31 cellular contexts compared by ENCODE assay signal in genomic region chr17:39810939-39811728, GRCh38. TPM values are rescaled to one million over a fixed set of nuclear protein-coding genes. Genes with fewer than 3 reads are reported as not detected.
A peak's percentile ranks its signal among the peaks of the same experiment; 100 is the strongest.
DNase-seq lines count a peak whose midpoint lies in the region; ATAC-seq and TF ChIP-seq lines count a peak whose summit lies in the region.
"Had no signal": no experiment of that assay in that cellular context is flagged by ENCODE, and none has a peak within 500 bp of the region (broad histone marks: within the 10 kb centered on the region; RNA-seq: fewer than 3 reads in every experiment).

No MANE protein-coding gene starts in this region.

- peaks cover 4% of the 10 kb centered on the region for H3K4me1 ChIP-seq in HEK293 (ENCODE audit: control insufficient read depth, insufficient read depth, low read length)
- no peaks in the 10 kb centered on the region for H3K4me1 ChIP-seq in colonic mucosa
- H3K4me1 ChIP-seq: BE2C, Caco-2, HAP-1, left ventricle myocardium inferior had no signal

- CTCF ChIA-PET in HEK293 (lab: Yijun Ruan, JAX), result interaction anchor here (0.6 to 1.0 kb wide), 2 partner anchors 188 to 221 kb away, joined by 3 to 4 read pairs; no protein-coding TSS in a partner anchor

- no peaks in the 10 kb centered on the region for H3K27me3 Mint-ChIP-seq in activated T-cell treated with anti-CD3 and anti-CD28 coated beads, Interleukin-2, amount 50 U/mL, for 24 hours
- no peaks in the 10 kb centered on the region for H3K27me3 Mint-ChIP-seq in activated naive CD8-positive, alpha-beta T cell treated with anti-CD3 and anti-CD28 coated beads, Interleukin-2, amount 50 U/mL, for 24 hours
- no peaks in the 10 kb centered on the region for H3K27me3 Mint-ChIP-seq in natural killer cell treated with Interleukin-12 subunit alpha and Interleukin-12 subunit beta and Interleukin-15 and Interleukin-18, amount 100 ng/mL, for 72 hours
- H3K27me3 Mint-ChIP-seq: type B pancreatic cell had no signal

- H3K27ac ChIP-seq in HEK293 (ENCODE audit: extremely low read depth, low read depth, low read length) (no peak overlapping the region), colonic mucosa (no peak overlapping the region)
- H3K27ac ChIP-seq: left ventricle myocardium inferior had no signal

- no peak for DNase-seq in activated T-cell treated with anti-CD3 and anti-CD28 coated beads, Interleukin-2, amount 50 U/mL, for 24 hours
- no peak for DNase-seq in activated T-cell treated with anti-CD3 and anti-CD28 coated beads, Interleukin-2, amount 50 U/mL, for 1 hour
- DNase-seq in activated naive CD8-positive, alpha-beta T cell treated with anti-CD3 and anti-CD28 coated beads, Interleukin-2, amount 50 U/mL, for 24 hours, result no peak
- no peak for DNase-seq in natural killer cell treated with Interleukin-12 subunit alpha and Interleukin-12 subunit beta and Interleukin-15 and Interleukin-18, amount 100 ng/mL, for 72 hours (ENCODE audit: low spot score)
- DNase-seq in colonic mucosa (no peak), G401 (ENCODE audit: low spot score) (no peak), NCI-H446 (lab: John Stamatoyannopoulos, UW) (no peak)
- DNase-seq: activated CD8-positive, alpha-beta memory T cell treated with anti-CD3 and anti-CD28 coated beads, Interleukin-2, amount 50 U/mL, for 48 hours; activated gamma-delta T cell; amniotic stem cell; BE2C; Caco-2; DND-41; effector CD4-positive, alpha-beta T cell; glutamatergic neuron; islet precursor cell; Kasumi-1; left ventricle myocardium inferior; NCI-H1436 treated with DMSO at 0.1 percent for 48 hours; NCI-H524 treated with DMSO at 0.1 percent for 48 hours; NK-92 treated with Interleukin-12 subunit alpha and Interleukin-12 subunit beta, amount 100 ng/mL, for 24 hours; Right ventricle myocardium superior; T-helper 9 cell had no signal

- no peak for ATAC-seq in activated naive CD8-positive, alpha-beta T cell treated with anti-CD3 and anti-CD28 coated beads, Interleukin-2, amount 50 U/mL, for 24 hours
- ATAC-seq in natural killer cell treated with Interleukin-12 subunit alpha and Interleukin-12 subunit beta and Interleukin-15 and Interleukin-18, amount 100 ng/mL, for 72 hours, result no peak

- H3K4me3 ChIP-seq in HEK293 (ENCODE audit: low read depth, low read length), result no peak overlapping the region
- no peak overlapping the region for H3K4me3 ChIP-seq in colonic mucosa
- H3K4me3 ChIP-seq: HAP-1, left ventricle myocardium inferior had no signal

- H3K4me3 Mint-ChIP-seq in activated T-cell treated with anti-CD3 and anti-CD28 coated beads, Interleukin-2, amount 50 U/mL, for 24 hours, result no peak overlapping the region
- no peak overlapping the region for H3K4me3 Mint-ChIP-seq in activated naive CD8-positive, alpha-beta T cell treated with anti-CD3 and anti-CD28 coated beads, Interleukin-2, amount 50 U/mL, for 24 hours
- peak overlapping the region; percentile 33 for H3K4me3 Mint-ChIP-seq in natural killer cell treated with Interleukin-12 subunit alpha and Interleukin-12 subunit beta and Interleukin-15 and Interleukin-18, amount 100 ng/mL, for 72 hours
- H3K4me3 Mint-ChIP-seq: type B pancreatic cell had no signal

- intact Hi-C loops in colonic mucosa (cut with DNase I), result no loop called here

- H3K9ac ChIP-seq in colonic mucosa (ENCODE audit: low read depth in 2 of 2, low read length in 2 of 2), result no peak overlapping the region

- no peaks in the 10 kb centered on the region for H3K36me3 ChIP-seq in HEK293 (ENCODE audit: control insufficient read depth in 2 of 2, insufficient read depth in 1 of 2, low read length in 2 of 2)
- no peaks in the 10 kb centered on the region for H3K36me3 ChIP-seq in colonic mucosa
- H3K36me3 ChIP-seq: BE2C, HAP-1, left ventricle myocardium inferior had no signal

- H3K9me3 ChIP-seq in HEK293 (ENCODE audit: control insufficient read depth, insufficient read depth, low read depth, low read length), result no peaks in the 10 kb centered on the region
- no peaks in the 10 kb centered on the region for H3K9me3 ChIP-seq in colonic mucosa
- H3K9me3 ChIP-seq: BE2C, Caco-2, HAP-1, left ventricle myocardium inferior had no signal

- no peaks in the 10 kb centered on the region for H3K27me3 ChIP-seq in colonic mucosa

- TF ChIP-seq CTCF in HEK293 (tag by site-specific recombination; IDR thresholded peaks at IDR 0.05) (no peak), colonic mucosa (IDR thresholded peaks at IDR 0.05) (no peak)

- POLR2A ChIA-PET in HEK293 (lab: Yijun Ruan, JAX), result no interaction called here

- H3K27ac Mint-ChIP-seq in activated T-cell treated with anti-CD3 and anti-CD28 coated beads, Interleukin-2, amount 50 U/mL, for 24 hours, result peak overlapping the region; percentile 68
- peak overlapping the region; percentile 39 for H3K27ac Mint-ChIP-seq in activated naive CD8-positive, alpha-beta T cell treated with anti-CD3 and anti-CD28 coated beads, Interleukin-2, amount 50 U/mL, for 24 hours
- H3K27ac Mint-ChIP-seq in natural killer cell treated with Interleukin-12 subunit alpha and Interleukin-12 subunit beta and Interleukin-15 and Interleukin-18, amount 100 ng/mL, for 72 hours, result peak overlapping the region; percentile 76 to 85
- H3K27ac Mint-ChIP-seq: type B pancreatic cell had no signal

- H3K4me1 Mint-ChIP-seq in activated T-cell treated with anti-CD3 and anti-CD28 coated beads, Interleukin-2, amount 50 U/mL, for 24 hours (ENCODE audit: low read depth), result peaks cover 81% of the 10 kb centered on the region
- H3K4me1 Mint-ChIP-seq in activated naive CD8-positive, alpha-beta T cell treated with anti-CD3 and anti-CD28 coated beads, Interleukin-2, amount 50 U/mL, for 24 hours, result peaks cover 86% of the 10 kb centered on the region
- peaks cover 53 to 63% of the 10 kb centered on the region in 2 donors for H3K4me1 Mint-ChIP-seq in natural killer cell treated with Interleukin-12 subunit alpha and Interleukin-12 subunit beta and Interleukin-15 and Interleukin-18, amount 100 ng/mL, for 72 hours (ENCODE audit: low read depth in 2 of 2)

- no peaks in the 10 kb centered on the region for H3K9me3 Mint-ChIP-seq in activated T-cell treated with anti-CD3 and anti-CD28 coated beads, Interleukin-2, amount 50 U/mL, for 24 hours
- no peaks in the 10 kb centered on the region for H3K9me3 Mint-ChIP-seq in activated naive CD8-positive, alpha-beta T cell treated with anti-CD3 and anti-CD28 coated beads, Interleukin-2, amount 50 U/mL, for 24 hours
- peaks cover 3% of the 10 kb centered on the region for H3K9me3 Mint-ChIP-seq in natural killer cell treated with Interleukin-12 subunit alpha and Interleukin-12 subunit beta and Interleukin-15 and Interleukin-18, amount 100 ng/mL, for 72 hours
- H3K9me3 Mint-ChIP-seq: type B pancreatic cell had no signal

- in situ Hi-C loops in G401 (cut with HindIII; ENCODE audit: low sequenced_read_pairs), result no loop called here

- H3K36me3 Mint-ChIP-seq in activated T-cell treated with anti-CD3 and anti-CD28 coated beads, Interleukin-2, amount 50 U/mL, for 24 hours (ENCODE audit: low read depth), result peaks cover 91% of the 10 kb centered on the region
- peaks cover 73% of the 10 kb centered on the region for H3K36me3 Mint-ChIP-seq in activated naive CD8-positive, alpha-beta T cell treated with anti-CD3 and anti-CD28 coated beads, Interleukin-2, amount 50 U/mL, for 24 hours (ENCODE audit: low read depth)
- peaks cover 9% of the 10 kb centered on the region for H3K36me3 Mint-ChIP-seq in natural killer cell treated with Interleukin-12 subunit alpha and Interleukin-12 subunit beta and Interleukin-15 and Interleukin-18, amount 100 ng/mL, for 72 hours
- H3K36me3 Mint-ChIP-seq: type B pancreatic cell had no signal

TF ChIP-seq in HEK293, 187 proteins besides CTCF, POLR2A, EP300 and RAD21 (continues in another document):
- TF ChIP-seq TSHZ1 (tag by site-specific recombination; IDR thresholded peaks at IDR 0.05; ENCODE audit: borderline replicate concordance) (no peak), ZNF362 (tag by site-specific recombination; IDR thresholded peaks at IDR 0.05) (no peak)

RNA-seq across cellular contexts. Expression of gene IKZF3, which starts 53.0 kb away (rescaled TPM):
- total RNA-seq in natural killer cell treated with Interleukin-12 subunit alpha and Interleukin-12 subunit beta and Interleukin-15 and Interleukin-18, amount 100 ng/mL, for 72 hours, result 10 to 100 TPM; 65.5 to 80.9 TPM
- total RNA-seq in colonic mucosa, result 1 to 10 TPM; 1.8 to 2.0 TPM
- not detected in 2 replicates for total RNA-seq in G401 (2014; rRNA removed; shearing (Covaris generic))
- total RNA-seq: A673, epithelial cell of proximal tubule, HT1080, osteoblast had no signal

RNA-seq across cellular contexts. Expression of gene ZPBP2, which starts 56.9 kb away (rescaled TPM):
- total RNA-seq in natural killer cell treated with Interleukin-12 subunit alpha and Interleukin-12 subunit beta and Interleukin-15 and Interleukin-18, amount 100 ng/mL, for 72 hours, result not detected
- total RNA-seq in colonic mucosa, result not detected
- total RNA-seq in G401 (2014; rRNA removed; shearing (Covaris generic)), result not detected in 2 replicates
- total RNA-seq: A673, Caco-2, epithelial cell of proximal tubule, HT1080, left ventricle myocardium inferior, osteoblast, Right ventricle myocardium superior, skeletal muscle tissue had no signal

Comparison
In these comparisons a context has a peak if more than half of its experiments do, and no peak if none do; other contexts are left out.
1. RNA of gene IKZF3, which starts 53.0 kb away (total RNA-seq): 65.5 to 80.9 TPM in natural killer cell treated with Interleukin-12 subunit alpha and Interleukin-12 subunit beta and Interleukin-15 and Interleukin-18, amount 100 ng/mL, for 72 hours; 1.8 to 2.0 TPM in colonic mucosa and not detected in G401; every median in the first group is over 10 times any median in the second.
2. Peak in every context shown above with its lines, with median percentiles within 50 percentile points of each other: H3K27ac Mint-ChIP-seq.